18 cellular contexts compared by ENCODE assay signal in genomic region chr20:4247898-4248858, GRCh38. TPM values are rescaled to one million over a fixed set of nuclear protein-coding genes. Genes with fewer than 3 reads are reported as not detected.
A peak's percentile ranks its signal among the peaks of the same experiment; 100 is the strongest.
DNase-seq lines count a peak whose midpoint lies in the region; ATAC-seq and TF ChIP-seq lines count a peak whose summit lies in the region.
"Had no signal": no experiment of that assay in that cellular context is flagged by ENCODE, and none has a peak within 500 bp of the region (broad histone marks: within the 10 kb centered on the region; RNA-seq: fewer than 3 reads in every experiment).

No MANE protein-coding gene starts in this region.

- no peak for DNase-seq in activated T-cell treated with anti-CD3 and anti-CD28 coated beads, Interleukin-2, amount 50 U/mL, for 72 hours
- DNase-seq in activated T-cell treated with anti-CD3 and anti-CD28 coated beads for 4 hours: no peak
- DNase-seq in WTC11 (ENCODE audit: low spot score): peak; percentile 36
- DNase-seq in thoracic aorta (ENCODE audit: low spot score): no peak
- no peak for DNase-seq in DMS53 treated with DMSO at 0.1 percent for 48 hours (lab: John Stamatoyannopoulos, UW; ENCODE audit: unreplicated experiment)
- DNase-seq in NCI-H1694 (lab: John Stamatoyannopoulos, UW): no peak
- DNase-seq in MG63: no peak
- DNase-seq: activated naive CD4-positive, alpha-beta T cell; GOT3; naive B cell; NCI-H187 treated with DMSO at 0.1 percent for 48 hours; Right ventricle myocardium superior; stimulated activated CD4-positive, alpha-beta T cell treated with anti-CD3 and anti-CD28 coated beads, Interleukin-4, amount 100 ng/mL, for 4 hours; T-helper 9 cell had no signal

- H3K27me3 ChIP-seq in thoracic aorta (replicated peaks; ENCODE audit: insufficient read depth) (no peaks in the 10 kb centered on the region), MG63 (no peaks in the 10 kb centered on the region)

- H3K27ac ChIP-seq in thoracic aorta: peak overlapping the region; percentile 39 to 76

- peaks cover 63% of the 10 kb centered on the region for H3K27me3 Mint-ChIP-seq in activated T-cell treated with anti-CD3 and anti-CD28 coated beads, Interleukin-2, amount 50 U/mL, for 72 hours (ENCODE audit: low read depth)
- H3K27me3 Mint-ChIP-seq in WTC11 (ENCODE audit: low read depth): peaks cover 76% of the 10 kb centered on the region

- no peak overlapping the region for H3K27ac Mint-ChIP-seq in activated T-cell treated with anti-CD3 and anti-CD28 coated beads, Interleukin-2, amount 50 U/mL, for 72 hours
- no peak overlapping the region for H3K27ac Mint-ChIP-seq in WTC11
- H3K27ac Mint-ChIP-seq: stimulated activated naive CD8-positive, alpha-beta T cell treated with anti-CD3 and anti-CD28 coated beads, Interleukin-15, Interleukin-2, amounts not matched to agents 100 ng/mL and 50 ng/mL, for 24 hours had no signal

- H3K4me3 ChIP-seq in iPS-11a (ENCODE audit: low read depth, low read length): peak overlapping the region; percentile 10
- H3K4me3 ChIP-seq in thoracic aorta: peak overlapping the region; percentile 83
- no peak overlapping the region for H3K4me3 ChIP-seq in MG63

- ATAC-seq in activated T-cell treated with anti-CD3 and anti-CD28 coated beads, Interleukin-2, amount 50 U/mL, for 72 hours (replicated peaks in 1 of 2): no peak
- no peak for ATAC-seq in WTC11
- no peak for ATAC-seq in thoracic aorta (ENCODE audit: insufficient number of reproducible peaks, low FRiP score, low read depth)

- H3K4me1 ChIP-seq in thoracic aorta (ENCODE audit: control insufficient read depth in 1 of 2, low read depth in 2 of 2): peaks cover 6 to 46% of the 10 kb centered on the region in 2 donors

- peak overlapping the region; percentile 9 to 63 for H3K4me3 Mint-ChIP-seq in activated T-cell treated with anti-CD3 and anti-CD28 coated beads, Interleukin-2, amount 50 U/mL, for 72 hours
- peak overlapping the region; percentile 63 for H3K4me3 Mint-ChIP-seq in WTC11
- H3K4me3 Mint-ChIP-seq: stimulated activated naive CD8-positive, alpha-beta T cell treated with anti-CD3 and anti-CD28 coated beads, Interleukin-15, Interleukin-2, amounts not matched to agents 100 ng/mL and 50 ng/mL, for 24 hours had no signal

- TF ChIP-seq CTCF in WTC11 (IDR thresholded peaks at IDR 0.05) (no peak), thoracic aorta (IDR thresholded peaks at IDR 0.05) (no peak)

- H3K36me3 Mint-ChIP-seq in activated T-cell treated with anti-CD3 and anti-CD28 coated beads, Interleukin-2, amount 50 U/mL, for 72 hours (ENCODE audit: insufficient read depth in 2 of 2): peaks cover 0 to 4% of the 10 kb centered on the region in 2 donors
- H3K36me3 Mint-ChIP-seq in WTC11: no peaks in the 10 kb centered on the region

- H3K36me3 ChIP-seq in thoracic aorta (no peaks in the 10 kb centered on the region), MG63 (no peaks in the 10 kb centered on the region)
- H3K36me3 ChIP-seq: gastroesophageal sphincter had no signal

- POLR2A ChIA-PET in WTC11 (lab: Charles Lee): no interaction called here

- no peaks in the 10 kb centered on the region for H3K9me3 ChIP-seq in thoracic aorta
- no peaks in the 10 kb centered on the region for H3K9me3 ChIP-seq in MG63
- H3K9me3 ChIP-seq: gastroesophageal sphincter had no signal

- peaks cover 5% of the 10 kb centered on the region for H3K4me1 Mint-ChIP-seq in activated T-cell treated with anti-CD3 and anti-CD28 coated beads, Interleukin-2, amount 50 U/mL, for 72 hours (ENCODE audit: low read depth)
- H3K4me1 Mint-ChIP-seq in WTC11: peaks cover 9% of the 10 kb centered on the region

- H3K9me3 Mint-ChIP-seq in activated T-cell treated with anti-CD3 and anti-CD28 coated beads, Interleukin-2, amount 50 U/mL, for 72 hours: no peaks in the 10 kb centered on the region
- H3K9me3 Mint-ChIP-seq in WTC11: no peaks in the 10 kb centered on the region
- H3K9me3 Mint-ChIP-seq: stimulated activated naive CD8-positive, alpha-beta T cell treated with anti-CD3 and anti-CD28 coated beads, Interleukin-15, Interleukin-2, amounts not matched to agents 100 ng/mL and 50 ng/mL, for 24 hours had no signal

- CTCF ChIA-PET in WTC11 (lab: Charles Lee): no interaction called here

TF ChIP-seq in WTC11, 78 proteins besides CTCF, POLR2A, EP300 and RAD21:
- no peak for TF ChIP-seq PRRX2 (CRISPR knock-in tag; IDR thresholded peaks at IDR 0.05)
- no peak for TF ChIP-seq ZNF263 (CRISPR knock-in tag; IDR thresholded peaks at IDR 0.05; ENCODE audit: low read depth)
- TF ChIP-seq OVOL2 (CRISPR knock-in tag; IDR thresholded peaks at IDR 0.05; ENCODE audit: borderline replicate concordance): no peak
- TF ChIP-seq ATF1 (CRISPR knock-in tag; IDR thresholded peaks at IDR 0.05): no peak
- TF ChIP-seq E2F1 (CRISPR knock-in tag; IDR thresholded peaks at IDR 0.05): no peak
- no peak for TF ChIP-seq ZNF317 (CRISPR knock-in tag; IDR thresholded peaks at IDR 0.05; ENCODE audit: borderline replicate concordance, low read depth)
- TF ChIP-seq RORB (CRISPR knock-in tag; IDR thresholded peaks at IDR 0.05): no peak
- no peak for TF ChIP-seq TEAD1 (CRISPR knock-in tag; IDR thresholded peaks at IDR 0.05)

RNA-seq across cellular contexts. Expression of gene ADRA1D, which starts 0.9 kb away (rescaled TPM):
- total RNA-seq in activated T-cell treated with anti-CD3 and anti-CD28 coated beads, Interleukin-2, amount 50 U/mL, for 72 hours: not detected
- total RNA-seq in WTC11 (2021) (0.41 to 0.57 TPM (median 0.48 TPM) in 3 replicates), thoracic aorta (1 to 10 TPM; 8.3 to 9.7 TPM)
- total RNA-seq in MG63 (2014; rRNA removed; shearing (Covaris generic); ENCODE audit: low replicate concordance): 0.10 TPM in 1 of 2 replicates, not detected in the other
- total RNA-seq: LHCN-M2 had no signal
